12 cellular contexts compared by ENCODE assay signal in genomic region chr4:36322921-36323354, GRCh38. TPM values are rescaled to one million over a fixed set of nuclear protein-coding genes. Genes with fewer than 3 reads are reported as not detected.
A peak's percentile ranks its signal among the peaks of the same experiment; 100 is the strongest.
DNase-seq lines count a peak whose midpoint lies in the region; ATAC-seq and TF ChIP-seq lines count a peak whose summit lies in the region.
"Had no signal": no experiment of that assay in that cellular context is flagged by ENCODE, and none has a peak within 500 bp of the region (broad histone marks: within the 10 kb centered on the region; RNA-seq: fewer than 3 reads in every experiment).

No MANE protein-coding gene starts in this region.

- peak overlapping the region in 1 of 2 experiments; percentile 46; a peak in 3 of 4 replicates for H3K4me3 ChIP-seq in DND-41 (ENCODE audit: low read depth in 1 of 2, low read length in 2 of 2)
- no peak overlapping the region for H3K4me3 ChIP-seq in smooth muscle cell
- H3K4me3 ChIP-seq: body of pancreas had no signal

- no peaks in the 10 kb centered on the region for H3K36me3 Mint-ChIP-seq in T-cell
- peaks cover 7 to 26% (median 20%) of the 10 kb centered on the region in 3 donors for H3K36me3 Mint-ChIP-seq in immature natural killer cell
- no peaks in the 10 kb centered on the region for H3K36me3 Mint-ChIP-seq in endothelial cell (ENCODE audit: low read depth, unreplicated experiment)

- H3K36me3 ChIP-seq in DND-41 (ENCODE audit: insufficient read depth, low read length) (no peaks in the 10 kb centered on the region), smooth muscle cell (ENCODE audit: low read depth) (no peaks in the 10 kb centered on the region)

- H3K4me1 Mint-ChIP-seq in T-cell (peaks cover 46 to 59% (median 46%) of the 10 kb centered on the region in 3 donors), immature natural killer cell (peaks cover 49 to 97% of the 10 kb centered on the region in 2 donors), endothelial cell (ENCODE audit: unreplicated experiment) (peaks cover 21% of the 10 kb centered on the region)

- CTCF ChIA-PET in T-cell (lab: Charles Lee) = no interaction called here

- H3K9ac ChIP-seq in DND-41 (ENCODE audit: low read depth, low read length) = peak overlapping the region; percentile 44
- no peak overlapping the region for H3K9ac ChIP-seq in smooth muscle cell (ENCODE audit: low read depth)

- H3K27me3 ChIP-seq in DND-41 (ENCODE audit: insufficient read depth, low read length, poor library complexity) (no peaks in the 10 kb centered on the region), smooth muscle cell (ENCODE audit: low read depth) (peaks cover 3% of the 10 kb centered on the region)
- H3K27me3 ChIP-seq: body of pancreas had no signal

- TF ChIP-seq CTCF in DND-41 (IDR thresholded peaks at IDR 0.05; ENCODE audit: borderline replicate concordance, extremely low read depth, low read length, poor library complexity, severe bottlenecking) = peak; percentile 38
- TF ChIP-seq CTCF in endothelial cell (IDR thresholded peaks at IDR 0.05; ENCODE audit: unreplicated experiment) = no peak
- no peak for TF ChIP-seq CTCF in smooth muscle cell (IDR thresholded peaks at IDR 0.05; ENCODE audit: borderline replicate concordance, insufficient read depth, poor library complexity, severe bottlenecking)

- no peaks in the 10 kb centered on the region for H4K20me1 ChIP-seq in DND-41 (ENCODE audit: insufficient read depth, low read length)
- no peaks in the 10 kb centered on the region for H4K20me1 ChIP-seq in smooth muscle cell (ENCODE audit: low read depth)

- H2AFZ ChIP-seq in DND-41 (ENCODE audit: low read depth, low read length) = peak overlapping the region; percentile 63
- H2AFZ ChIP-seq in smooth muscle cell (ENCODE audit: low read depth) = no peak overlapping the region

- no peaks in the 10 kb centered on the region for H3K9me3 Mint-ChIP-seq in T-cell
- no peaks in the 10 kb centered on the region for H3K9me3 Mint-ChIP-seq in immature natural killer cell
- H3K9me3 Mint-ChIP-seq in endothelial cell (ENCODE audit: unreplicated experiment) = no peaks in the 10 kb centered on the region

- H3K4me3 Mint-ChIP-seq in T-cell = peak overlapping the region; percentile 46 to 57 (median 55)
- H3K4me3 Mint-ChIP-seq in immature natural killer cell = peak overlapping the region; percentile 10 to 72 (median 53)
- no peak overlapping the region for H3K4me3 Mint-ChIP-seq in endothelial cell (ENCODE audit: unreplicated experiment)

- 89% methylated on average over 7 of the region's 7 CpGs for WGBS in smooth muscle cell (ENCODE audit: low lambda C conversion rate)

- H3K9me3 ChIP-seq in DND-41 (ENCODE audit: insufficient read depth, low read length, severe bottlenecking) (no peaks in the 10 kb centered on the region), smooth muscle cell (replicated peaks; ENCODE audit: low read depth) (no peaks in the 10 kb centered on the region)
- H3K9me3 ChIP-seq: body of pancreas had no signal

- peak overlapping the region; percentile 64 for H3K4me2 ChIP-seq in DND-41 (ENCODE audit: insufficient read depth, low read length)
- no peak overlapping the region for H3K4me2 ChIP-seq in smooth muscle cell

- no peaks in the 10 kb centered on the region for H3K79me2 ChIP-seq in DND-41 (ENCODE audit: insufficient read depth, low read length)
- no peaks in the 10 kb centered on the region for H3K79me2 ChIP-seq in smooth muscle cell (ENCODE audit: low read depth)

- H3K4me1 ChIP-seq in DND-41 (ENCODE audit: insufficient read depth, low read length) = peaks cover 41% of the 10 kb centered on the region
- H3K4me1 ChIP-seq in smooth muscle cell (ENCODE audit: low read depth) = no peaks in the 10 kb centered on the region
- H3K4me1 ChIP-seq: body of pancreas had no signal

- H3F3A ChIP-seq in smooth muscle cell (ENCODE audit: low read depth) = no peaks in the 10 kb centered on the region

- DNase-seq in DND-41 = peak; percentile 61
- DNase-seq in T-cell = peak in 31 of 34 experiments; percentile 1 to 73 (median 32)
- DNase-seq in immature natural killer cell = peak; percentile 56 to 64 (median 61)
- no peak for DNase-seq in DMS114 treated with DMSO at 0.1 percent for 48 hours (lab: John Stamatoyannopoulos, UW; ENCODE audit: unreplicated experiment)
- DNase-seq in endothelial cell (ENCODE audit: low spot score) = no peak
- no peak for DNase-seq in smooth muscle cell (lab: John Stamatoyannopoulos, UW; ENCODE audit: unreplicated experiment)
- no peak for DNase-seq in NCI-H146 (lab: John Stamatoyannopoulos, UW)
- DNase-seq: hypothalamus had no signal

- peak overlapping the region; percentile 86 for H3K27ac ChIP-seq in DND-41 (ENCODE audit: low read length)
- H3K27ac ChIP-seq in smooth muscle cell (ENCODE audit: low read depth) = no peak overlapping the region
- H3K27ac ChIP-seq: body of pancreas, RWPE1 had no signal

- H3K27me3 Mint-ChIP-seq in T-cell = no peaks in the 10 kb centered on the region
- H3K27me3 Mint-ChIP-seq in immature natural killer cell (ENCODE audit: low read depth in 3 of 3) = peaks cover 0 to 3% (median 2%) of the 10 kb centered on the region in 3 donors
- no peaks in the 10 kb centered on the region for H3K27me3 Mint-ChIP-seq in endothelial cell (ENCODE audit: unreplicated experiment)

- ATAC-seq in DND-41 (ENCODE audit: insufficient read depth, low read depth) (peak; percentile 87), GM21423 (IDR thresholded peaks at IDR 0.05; ENCODE audit: unreplicated experiment) (peak; percentile 32), T-cell (replicated peaks in 1 of 4) (peak; percentile 73 to 92 (median 78))
- ATAC-seq: body of pancreas had no signal

- peak overlapping the region; percentile 84 to 92 for H3K27ac Mint-ChIP-seq in T-cell
- H3K27ac Mint-ChIP-seq in immature natural killer cell = peak overlapping the region; percentile 41 to 91 (median 73)
- no peak overlapping the region for H3K27ac Mint-ChIP-seq in endothelial cell (ENCODE audit: unreplicated experiment)

- POLR2A ChIA-PET in T-cell (lab: Charles Lee) = no interaction called here

RNA-seq across cellular contexts. Expression of gene DTHD1, which starts 41.5 kb away (rescaled TPM):
- 1 to 10 TPM in 4 of 5 donors, under 1 TPM in 1; 0.79 to 7.9 (median 2.5) TPM for total RNA-seq in T-cell
- polyA plus RNA-seq in immature natural killer cell = 10 to 100 TPM in 2 of 3 donors, 1 to 10 TPM in 1; 7.4 to 30.0 (median 15.6) TPM
- total RNA-seq in endothelial cell (ENCODE audit: unreplicated experiment) = not detected
- not detected in 2 replicates for total RNA-seq in smooth muscle cell
- not detected in 2 replicates for polyA plus RNA-seq in smooth muscle cell
- total RNA-seq: G401 had no signal

Comparison
In these comparisons a context has a peak if more than half of its experiments do, and no peak if none do; other contexts are left out.
1. ATAC-seq: peak in every context shown above with its lines; median percentile 87 in DND-41; 78 in T-cell; 32 in GM21423.
2. DNase-seq: peak in DND-41 (single experiment), T-cell (31 of 34) and immature natural killer cell (3 of 3); none in DMS114 treated with DMSO at 0.1 percent for 48 hours (single experiment), endothelial cell (single experiment), smooth muscle cell (single experiment) and NCI-H146 (single experiment).